ENCODE assay signal across 1 cellular context in the genomic region with DNA sequence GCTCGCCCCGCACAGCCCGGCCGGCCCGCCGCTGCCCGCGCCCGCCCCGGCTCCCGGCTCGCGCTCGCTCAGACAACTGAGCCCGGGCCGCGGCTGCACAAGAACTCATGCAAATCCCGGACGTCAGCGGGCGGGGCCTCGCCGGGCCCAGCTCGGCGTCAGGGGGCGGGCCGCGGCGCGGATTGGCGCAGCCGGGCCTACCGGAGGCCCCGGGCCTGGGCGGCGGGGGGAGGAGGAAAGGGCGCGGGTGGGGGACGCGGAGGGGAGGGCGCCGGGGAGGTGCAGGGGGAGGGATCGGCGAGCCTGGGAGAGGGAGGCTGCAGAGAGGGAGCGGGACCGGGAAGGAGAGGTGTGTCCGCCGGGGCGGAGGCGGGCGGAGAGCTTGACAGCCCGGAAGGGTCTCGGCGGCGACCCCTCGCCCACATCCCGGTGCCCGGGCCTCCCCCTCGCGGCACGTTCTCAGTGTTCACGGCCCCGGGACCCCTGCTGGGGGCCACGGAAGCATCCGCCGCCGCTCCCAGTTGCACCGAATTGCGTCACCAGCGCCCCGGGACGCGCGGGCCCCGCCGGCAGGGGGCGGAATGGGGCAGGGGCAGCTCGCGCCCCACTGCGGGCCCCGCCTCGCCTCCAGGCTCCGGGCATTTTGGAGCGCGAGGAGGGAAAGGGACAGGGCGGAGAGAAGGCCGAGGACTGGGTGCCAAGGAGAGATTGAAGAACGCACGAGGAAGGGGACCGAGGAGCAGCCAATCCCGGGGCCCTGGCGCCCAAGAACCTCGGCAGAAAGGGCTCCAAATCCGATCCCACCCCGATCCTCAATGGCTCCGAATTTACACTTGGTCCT.
A peak's percentile ranks its signal among the peaks of the same experiment; 100 is the strongest.
TF ChIP-seq lines count a peak whose summit lies in the region.

Gene CBX4, minus strand, starts transcription at position 78 of the 841 bp plus-strand sequence. CDS start 189 bp downstream, outside the sequence.

TF ChIP-seq in HEK293, 187 proteins besides CTCF, POLR2A, EP300 and RAD21 (continued from another document and continues in another):
- no peak for TF ChIP-seq ZNF548 (tag by site-specific recombination; IDR thresholded peaks at IDR 0.05)
- TF ChIP-seq ZNF768 (tag by site-specific recombination; IDR thresholded peaks at IDR 0.05) = peak; percentile 33; the same call in 1 of the 2 replicates
- TF ChIP-seq PATZ1 (tag by site-specific recombination; IDR thresholded peaks at IDR 0.05) = peak; percentile 99
- TF ChIP-seq ZNF280C (tag by site-specific recombination; IDR thresholded peaks at IDR 0.05) = no peak
- TF ChIP-seq ZFP41 (tag by site-specific recombination; IDR thresholded peaks at IDR 0.05; ENCODE audit: borderline replicate concordance) = no peak
- peak; percentile 85 for TF ChIP-seq ZNF148 (tag by site-specific recombination; IDR thresholded peaks at IDR 0.05; ENCODE audit: borderline replicate concordance)
- no peak for TF ChIP-seq ZNF416 (tag by site-specific recombination; IDR thresholded peaks at IDR 0.05)
- TF ChIP-seq SP7 (tag by site-specific recombination; IDR thresholded peaks at IDR 0.05) = peak; percentile 93
- TF ChIP-seq ZNF184 (tag by site-specific recombination; IDR thresholded peaks at IDR 0.05) = peak; percentile 54; the same call in 1 of the 2 replicates
- TF ChIP-seq ZNF211 (tag by site-specific recombination; IDR thresholded peaks at IDR 0.05; ENCODE audit: low read depth) = no peak
- TF ChIP-seq ZNF341 (tag by site-specific recombination; IDR thresholded peaks at IDR 0.05; ENCODE audit: low read depth) = peak; percentile 95
- TF ChIP-seq GLI2 (tag by site-specific recombination; IDR thresholded peaks at IDR 0.05; ENCODE audit: borderline replicate concordance, low read depth) = no peak
- peak; percentile 94 for TF ChIP-seq ZIC2 (tag by site-specific recombination; IDR thresholded peaks at IDR 0.05)
- peak; percentile 92 for TF ChIP-seq ZNF324 (tag by site-specific recombination; IDR thresholded peaks at IDR 0.05)
- TF ChIP-seq ZNF529 (tag by site-specific recombination; IDR thresholded peaks at IDR 0.05; ENCODE audit: insufficient replicate concordance) = no peak
- no peak for TF ChIP-seq ZBTB49 (tag by site-specific recombination; IDR thresholded peaks at IDR 0.05; ENCODE audit: low read depth)
- peak; percentile 94 for TF ChIP-seq ZFHX2 (tag by site-specific recombination; conservative IDR thresholded peaks at IDR 0.05)
- no peak for TF ChIP-seq ZNF707 (tag by site-specific recombination; IDR thresholded peaks at IDR 0.05)
- peak; percentile 61; the same call in 1 of the 2 replicates for TF ChIP-seq ZSCAN23 (tag by site-specific recombination; IDR thresholded peaks at IDR 0.05)
- TF ChIP-seq ZNF747 (tag by site-specific recombination; IDR thresholded peaks at IDR 0.05) = no peak
- TF ChIP-seq ZNF571 (tag by site-specific recombination; IDR thresholded peaks at IDR 0.05) = no peak
- TF ChIP-seq, protein P1, sequence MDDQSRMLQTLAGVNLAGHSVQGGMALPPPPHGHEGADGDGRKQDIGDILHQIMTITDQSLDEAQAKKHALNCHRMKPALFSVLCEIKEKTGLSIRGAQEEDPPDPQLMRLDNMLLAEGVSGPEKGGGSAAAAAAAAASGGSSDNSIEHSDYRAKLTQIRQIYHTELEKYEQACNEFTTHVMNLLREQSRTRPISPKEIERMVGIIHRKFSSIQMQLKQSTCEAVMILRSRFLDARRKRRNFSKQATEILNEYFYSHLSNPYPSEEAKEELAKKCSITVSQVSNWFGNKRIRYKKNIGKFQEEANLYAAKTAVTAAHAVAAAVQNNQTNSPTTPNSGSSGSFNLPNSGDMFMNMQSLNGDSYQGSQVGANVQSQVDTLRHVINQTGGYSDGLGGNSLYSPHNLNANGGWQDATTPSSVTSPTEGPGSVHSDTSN (CRISPR knock-in tag; IDR thresholded peaks at IDR 0.05) = no peak
- no peak for TF ChIP-seq ZNF274 (IDR thresholded peaks at IDR 0.05; ENCODE audit: low read length)
- TF ChIP-seq ZNF274 (tag by site-specific recombination; IDR thresholded peaks at IDR 0.05; ENCODE audit: borderline replicate concordance) = no peak
- no peak; the same call in 1 of the 2 replicates for TF ChIP-seq ZNF155 (tag by site-specific recombination; IDR thresholded peaks at IDR 0.05)
- TF ChIP-seq ZFP37 (tag by site-specific recombination; IDR thresholded peaks at IDR 0.05) = 0 out of 2 replicates have a peak, but pooled peaks have one; percentile 59
- no peak for TF ChIP-seq ZNF510 (tag by site-specific recombination; IDR thresholded peaks at IDR 0.05; ENCODE audit: insufficient replicate concordance)
- TF ChIP-seq WT1 (tag by site-specific recombination; IDR thresholded peaks at IDR 0.05) = peak; percentile 75; the same call in 1 of the 2 replicates
- TF ChIP-seq ZNF426 (tag by site-specific recombination; IDR thresholded peaks at IDR 0.05) = no peak
- TF ChIP-seq MZF1 (tag by site-specific recombination; IDR thresholded peaks at IDR 0.05; ENCODE audit: borderline replicate concordance) = peak; percentile 72; the same call in 1 of the 2 replicates
- TF ChIP-seq ZNF433 (tag by site-specific recombination; IDR thresholded peaks at IDR 0.05; ENCODE audit: low read depth) = no peak
- TF ChIP-seq OVOL3 (tag by site-specific recombination; IDR thresholded peaks at IDR 0.05) = no peak
- no peak for TF ChIP-seq ZNF704 (tag by site-specific recombination; IDR thresholded peaks at IDR 0.05)
- no peak for TF ChIP-seq ZNF404 (tag by site-specific recombination; IDR thresholded peaks at IDR 0.05)
- peak; percentile 81 for TF ChIP-seq KLF7 (tag by site-specific recombination; IDR thresholded peaks at IDR 0.05; ENCODE audit: borderline replicate concordance)
- TF ChIP-seq ZNF837 (tag by site-specific recombination; IDR thresholded peaks at IDR 0.05) = no peak
- no peak for TF ChIP-seq ZNF292 (tag by site-specific recombination; IDR thresholded peaks at IDR 0.05; ENCODE audit: borderline replicate concordance, low read depth)
- TF ChIP-seq, protein P2, sequence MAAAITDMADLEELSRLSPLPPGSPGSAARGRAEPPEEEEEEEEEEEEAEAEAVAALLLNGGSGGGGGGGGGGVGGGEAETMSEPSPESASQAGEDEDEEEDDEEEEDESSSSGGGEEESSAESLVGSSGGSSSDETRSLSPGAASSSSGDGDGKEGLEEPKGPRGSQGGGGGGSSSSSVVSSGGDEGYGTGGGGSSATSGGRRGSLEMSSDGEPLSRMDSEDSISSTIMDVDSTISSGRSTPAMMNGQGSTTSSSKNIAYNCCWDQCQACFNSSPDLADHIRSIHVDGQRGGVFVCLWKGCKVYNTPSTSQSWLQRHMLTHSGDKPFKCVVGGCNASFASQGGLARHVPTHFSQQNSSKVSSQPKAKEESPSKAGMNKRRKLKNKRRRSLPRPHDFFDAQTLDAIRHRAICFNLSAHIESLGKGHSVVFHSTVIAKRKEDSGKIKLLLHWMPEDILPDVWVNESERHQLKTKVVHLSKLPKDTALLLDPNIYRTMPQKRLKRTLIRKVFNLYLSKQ (tag by site-specific recombination; IDR thresholded peaks at IDR 0.05; ENCODE audit: borderline replicate concordance) = no peak
- TF ChIP-seq ZNF391 (tag by site-specific recombination; IDR thresholded peaks at IDR 0.05; ENCODE audit: borderline replicate concordance, low read depth) = peak; percentile 91
- TF ChIP-seq ZNF830 (tag by site-specific recombination; IDR thresholded peaks at IDR 0.05; ENCODE audit: low read depth) = no peak
- no peak for TF ChIP-seq ZNF175 (tag by site-specific recombination; IDR thresholded peaks at IDR 0.05)
- TF ChIP-seq SCRT2 (tag by site-specific recombination; IDR thresholded peaks at IDR 0.05) = peak; percentile 56; the same call in 1 of the 2 replicates
- no peak for TF ChIP-seq MYNN (tag by site-specific recombination; IDR thresholded peaks at IDR 0.05; ENCODE audit: borderline replicate concordance)
- peak; percentile 73 for TF ChIP-seq SP2 (tag by site-specific recombination; IDR thresholded peaks at IDR 0.05)
- TF ChIP-seq ZNF792 (tag by site-specific recombination; IDR thresholded peaks at IDR 0.05) = no peak
- TF ChIP-seq TRIM28 (IDR thresholded peaks at IDR 0.05; ENCODE audit: borderline replicate concordance, low read length) = no peak
- no peak for TF ChIP-seq ZNF239 (tag by site-specific recombination; IDR thresholded peaks at IDR 0.05)
- no peak for TF ChIP-seq ZNF624 (tag by site-specific recombination; IDR thresholded peaks at IDR 0.05)
- TF ChIP-seq ZNF48 (tag by site-specific recombination; IDR thresholded peaks at IDR 0.05) = no peak
- TF ChIP-seq ZEB2 (tag by site-specific recombination; IDR thresholded peaks at IDR 0.05) = peak; percentile 99
- TF ChIP-seq ZBTB20 (tag by site-specific recombination; IDR thresholded peaks at IDR 0.05) = peak; percentile 97
- no peak for TF ChIP-seq ZNF777 (tag by site-specific recombination; IDR thresholded peaks at IDR 0.05; ENCODE audit: borderline replicate concordance)
- TF ChIP-seq HOXC10 (CRISPR knock-in tag; IDR thresholded peaks at IDR 0.05) = no peak
- peak; percentile 89; the same call in 1 of the 2 replicates for TF ChIP-seq BCL11B (tag by site-specific recombination; IDR thresholded peaks at IDR 0.05; ENCODE audit: low read depth)
- TF ChIP-seq ZNF629 (tag by site-specific recombination; IDR thresholded peaks at IDR 0.05) = peak; percentile 91
- TF ChIP-seq KLF16 (tag by site-specific recombination; IDR thresholded peaks at IDR 0.05) = peak; percentile 92
